Comparison of ENCODE assay signal across 15 cellular contexts in the genomic region with DNA sequence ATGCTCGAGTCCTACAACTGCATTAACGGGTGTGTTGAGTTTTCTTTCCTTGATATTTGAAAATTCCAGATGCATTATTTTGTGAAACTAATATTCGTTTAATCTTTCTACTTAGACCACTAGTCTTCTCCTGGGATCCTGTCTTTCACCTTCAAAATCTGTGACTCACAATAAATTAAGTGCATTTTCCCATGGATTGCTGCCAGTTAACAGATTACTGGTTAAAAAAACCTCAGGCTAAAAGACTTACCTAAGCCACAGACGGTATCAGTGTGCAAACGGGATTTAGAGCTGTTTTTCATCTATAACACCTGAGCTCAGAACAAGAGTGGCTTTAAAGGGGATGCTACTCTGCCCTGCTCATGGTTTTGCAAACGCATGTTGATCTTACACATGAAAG. TPM values are rescaled to one million over a fixed set of nuclear protein-coding genes. Genes with fewer than 3 reads are reported as not detected.
DNase-seq lines count a peak whose midpoint lies in the region; ATAC-seq and TF ChIP-seq lines count a peak whose summit lies in the region.
"Had no signal": no experiment of that assay in that cellular context is flagged by ENCODE, and none has a peak within 500 bp of the region (broad histone marks: within the 10 kb centered on the region; RNA-seq: fewer than 3 reads in every experiment).

No MANE protein-coding gene starts in this region.

- H3K9me2 ChIP-seq in SK-N-SH: no peaks in the 10 kb centered on the region
- H3K9me2 ChIP-seq in PC-3 (replicated peaks; ENCODE audit: low read length): no peaks in the 10 kb centered on the region
- H3K9me2 ChIP-seq in OCI-LY7 (ENCODE audit: insufficient read depth, low read length): no peaks in the 10 kb centered on the region

- H3K9ac ChIP-seq in SK-N-SH (no peak overlapping the region), PC-3 (ENCODE audit: low read length) (no peak overlapping the region)
- H3K9ac ChIP-seq: BLaER1 treated with 17β-estradiol and CSF1 and Interleukin-3, amounts not matched to agents 10 nM and 100 nM had no signal

- H3K36me3 ChIP-seq in SK-N-SH (replicated peaks in 1 of 2; ENCODE audit: control insufficient read depth in 1 of 2, insufficient read depth in 2 of 2, low read length in 1 of 2) (peaks cover 46 to 47% of the 10 kb centered on the region in 2 experiments), PC-3 (ENCODE audit: low read depth, low read length) (peaks cover 3% of the 10 kb centered on the region; the same call in 1 of the 2 replicates), kidney epithelial cell (ENCODE audit: control insufficient read depth, insufficient read depth, low read length) (no peaks in the 10 kb centered on the region), WERI-Rb-1 (peaks cover 57% of the 10 kb centered on the region), OCI-LY7 (ENCODE audit: insufficient read depth, low read length) (no peaks in the 10 kb centered on the region)

- H3K27me3 ChIP-seq in SK-N-SH (ENCODE audit: insufficient read depth) (no peaks in the 10 kb centered on the region), PC-3 (ENCODE audit: low read length) (no peaks in the 10 kb centered on the region), kidney epithelial cell (ENCODE audit: control insufficient read depth, insufficient read depth, low read length) (no peaks in the 10 kb centered on the region), WERI-Rb-1 (ENCODE audit: insufficient read depth, low read depth, severe bottlenecking) (no peaks in the 10 kb centered on the region)
- H3K27me3 ChIP-seq: BLaER1 treated with 17β-estradiol and CSF1 and Interleukin-3, amounts not matched to agents 10 nM and 100 nM had no signal

- CTCF ChIA-PET in SK-N-SH (lab: Yijun Ruan, JAX) (interaction anchor here (1.2 to 1.7 kb wide), 2 partner anchors 14 to 18 kb away, joined by 3 to 10 read pairs; no protein-coding TSS in a partner anchor), PC-3 (lab: Charles Lee) (no interaction called here), OCI-LY7 (lab: Charles Lee; ENCODE audit: unreplicated experiment) (interaction anchor here (0.6 kb wide), 1 partner anchor 76 kb away, joined by 3 read pairs; no protein-coding TSS in a partner anchor)

- H4K20me1 ChIP-seq in SK-N-SH (ENCODE audit: insufficient read depth) (no peaks in the 10 kb centered on the region), PC-3 (ENCODE audit: low read length) (no peaks in the 10 kb centered on the region), OCI-LY7 (ENCODE audit: insufficient read depth, low read length) (no peaks in the 10 kb centered on the region)
- H4K20me1 ChIP-seq: BLaER1 treated with 17β-estradiol and CSF1 and Interleukin-3, amounts not matched to agents 10 nM and 100 nM had no signal

- no peak for ATAC-seq in SK-N-SH treated with all-trans-retinoic acid at 6 μM for 48 hours
- no peak for ATAC-seq in PC-3

- peaks cover 5% of the 10 kb centered on the region for H3F3A ChIP-seq in SK-N-SH (replicated peaks; ENCODE audit: insufficient read depth)
- no peaks in the 10 kb centered on the region for H3F3A ChIP-seq in PC-3 (ENCODE audit: low read length, unreplicated experiment)

- POLR2A ChIA-PET in SK-N-SH (lab: Yijun Ruan, JAX): no interaction called here
- POLR2A ChIA-PET in PC-3 (lab: Charles Lee; ENCODE audit: unreplicated experiment): no interaction called here
- POLR2A ChIA-PET in OCI-LY7 (lab: Charles Lee): no interaction called here

- no peaks in the 10 kb centered on the region for H3K27me3 Mint-ChIP-seq in immature natural killer cell (ENCODE audit: low read depth in 3 of 3)
- H3K27me3 Mint-ChIP-seq: CD4-positive, CD25-positive, alpha-beta regulatory T cell had no signal

- H3K79me2 ChIP-seq in SK-N-SH (ENCODE audit: insufficient read depth) (no peaks in the 10 kb centered on the region), PC-3 (ENCODE audit: low read length) (no peaks in the 10 kb centered on the region), OCI-LY7 (ENCODE audit: insufficient read depth, low read depth, low read length) (no peaks in the 10 kb centered on the region)

- peaks cover 16 to 20% of the 10 kb centered on the region in 2 donors for H3K4me1 Mint-ChIP-seq in immature natural killer cell

- H3K4me2 ChIP-seq in SK-N-SH (no peak overlapping the region), PC-3 (ENCODE audit: low read length) (no peak overlapping the region), OCI-LY7 (ENCODE audit: low read length) (no peak overlapping the region)
- H3K4me2 ChIP-seq: BLaER1 treated with 17β-estradiol and CSF1 and Interleukin-3, amounts not matched to agents 10 nM and 100 nM had no signal

- no TSS peak for BruUV-seq in PC-3 (replicated peaks; lab: Mats Ljungman, UMichigan)
- no TSS peak for BruUV-seq in OCI-LY7 (replicated peaks; lab: Mats Ljungman, UMichigan)

- no peak for TF ChIP-seq RAD21 in SK-N-SH (IDR thresholded peaks at IDR 0.05; ENCODE audit: low read length)

- no peak overlapping the region for H3K27ac Mint-ChIP-seq in immature natural killer cell
- H3K27ac Mint-ChIP-seq: HFFc6 had no signal

- no peak for TF ChIP-seq CTCF in SK-N-SH (IDR thresholded peaks at IDR 0.05)
- TF ChIP-seq CTCF in PC-3 (conservative IDR thresholded peaks at IDR 0.05; ENCODE audit: low read depth, low read length): no peak
- TF ChIP-seq CTCF in kidney epithelial cell (IDR thresholded peaks at IDR 0.05; ENCODE audit: insufficient read depth, low read length, poor library complexity, severe bottlenecking): no peak
- TF ChIP-seq CTCF in WERI-Rb-1 (IDR thresholded peaks at IDR 0.05; ENCODE audit: low read depth, low read length): no peak
- no peak for TF ChIP-seq CTCF in OCI-LY7 (conservative IDR thresholded peaks at IDR 0.05; ENCODE audit: low read length)

- H3K4me3 ChIP-seq in SK-N-SH (ENCODE audit: low read depth in 2 of 2, low read length in 1 of 2) (no peak overlapping the region), PC-3 (ENCODE audit: low read length) (no peak overlapping the region), kidney epithelial cell (ENCODE audit: low read depth, low read length) (no peak overlapping the region), WERI-Rb-1 (ENCODE audit: low read depth, low read length) (no peak overlapping the region), OCI-LY7 (ENCODE audit: low read depth, low read length, poor library complexity, severe bottlenecking) (no peak overlapping the region)
- H3K4me3 ChIP-seq: BLaER1 treated with 17β-estradiol and CSF1 and Interleukin-3, amounts not matched to agents 10 nM and 100 nM had no signal

- H3K4me1 ChIP-seq in SK-N-SH (ENCODE audit: control insufficient read depth in 1 of 2, insufficient read depth in 2 of 2, low read depth in 1 of 2, low read length in 1 of 2) (peaks cover 0 to 4% of the 10 kb centered on the region in 2 experiments; a peak in 1 of 4 replicates), PC-3 (ENCODE audit: insufficient read depth, low read length) (no peaks in the 10 kb centered on the region), OCI-LY7 (ENCODE audit: insufficient read depth, low read length, poor library complexity, severe bottlenecking) (no peaks in the 10 kb centered on the region)

- TF ChIP-seq EP300 in SK-N-SH (IDR thresholded peaks at IDR 0.05; ENCODE audit: borderline replicate concordance in 1 of 2, low read depth in 1 of 2, low read length in 1 of 2): no peak

- DNase-seq in SK-N-SH: no peak
- peak; percentile 7 for DNase-seq in PC-3
- peak; percentile 14 for DNase-seq in kidney epithelial cell (ENCODE audit: low read depth)
- DNase-seq in SKM-1 (lab: John Stamatoyannopoulos, UW; ENCODE audit: unreplicated experiment): no peak
- DNase-seq in WERI-Rb-1: no peak
- DNase-seq in immature natural killer cell: no peak
- DNase-seq in OCI-LY7 (ENCODE audit: low spot score): no peak
- DNase-seq: ACHN; CD4-positive, CD25-positive, alpha-beta regulatory T cell; DMS 273 treated with DMSO at 0.1 percent for 48 hours; HCEC 1CT; HFFc6 had no signal

- H3K9me3 Mint-ChIP-seq in immature natural killer cell: no peaks in the 10 kb centered on the region
- H3K9me3 Mint-ChIP-seq: CD4-positive, CD25-positive, alpha-beta regulatory T cell; HFFc6 had no signal

- 66% methylated on average over 6 of the region's 6 CpGs for WGBS in SK-N-SH (ENCODE audit: low lambda C conversion rate)

- H3K27ac ChIP-seq in SK-N-SH (ENCODE audit: low read depth in 2 of 2, low read length in 1 of 2) (no peak overlapping the region), PC-3 (ENCODE audit: low read length) (no peak overlapping the region), WERI-Rb-1 (no peak overlapping the region), OCI-LY7 (ENCODE audit: low read depth, low read length, poor library complexity, severe bottlenecking) (no peak overlapping the region)
- H3K27ac ChIP-seq: BLaER1 treated with 17β-estradiol and CSF1 and Interleukin-3, amounts not matched to agents 10 nM and 100 nM; HL-60 had no signal

- no peak overlapping the region for H2AFZ ChIP-seq in SK-N-SH (ENCODE audit: low read depth)
- no peak overlapping the region for H2AFZ ChIP-seq in PC-3 (ENCODE audit: low read length)
- no peak overlapping the region for H2AFZ ChIP-seq in OCI-LY7 (ENCODE audit: low read length)

- intact Hi-C loops in PC-3 (cut with micrococcal nuclease) (no loop called here), OCI-LY7 (cut with micrococcal nuclease; ENCODE audit: unreplicated experiment) (no loop called here)

- H3K4me3 Mint-ChIP-seq in immature natural killer cell: no peak overlapping the region
- H3K4me3 Mint-ChIP-seq: CD4-positive, CD25-positive, alpha-beta regulatory T cell; HFFc6 had no signal

- H3K9me3 ChIP-seq in SK-N-SH (no peaks in the 10 kb centered on the region), PC-3 (ENCODE audit: low read length) (no peaks in the 10 kb centered on the region), WERI-Rb-1 (ENCODE audit: severe bottlenecking) (no peaks in the 10 kb centered on the region), OCI-LY7 (ENCODE audit: low read length) (no peaks in the 10 kb centered on the region)
- H3K9me3 ChIP-seq: BLaER1 treated with 17β-estradiol and CSF1 and Interleukin-3, amounts not matched to agents 10 nM and 100 nM had no signal

- H3K36me3 Mint-ChIP-seq in immature natural killer cell: peaks cover 18 to 57% (median 34%) of the 10 kb centered on the region in 3 donors

TF ChIP-seq in SK-N-SH, 30 proteins besides CTCF, POLR2A, EP300 and RAD21 (continues in another document):
- TF ChIP-seq SIN3A (IDR thresholded peaks at IDR 0.05; ENCODE audit: borderline replicate concordance, low read depth, low read length): no peak

RNA-seq across cellular contexts. Expression of gene FECH, which starts 10.2 kb away (rescaled TPM):
- polyA plus RNA-seq in SK-N-SH (2012; rRNA removed) (44.4 and 45.3 TPM in 2 replicates), immature natural killer cell (10 to 100 TPM; 37.1 to 59.9 (median 41.6) TPM)
- 36.9 and 38.7 TPM in 2 replicates for polyA plus RNA-seq in SK-N-SH (2012; cell fraction: cytosol; rRNA removed)
- polyA plus RNA-seq in SK-N-SH (2012; cell fraction: nucleus; rRNA removed): 21.8 and 27.8 TPM in 2 replicates
- total RNA-seq in PC-3 (2014; rRNA removed) (87.7 and 136 TPM in 2 replicates), kidney epithelial cell (52.9 and 58.3 TPM in 2 replicates), OCI-LY7 (2022) (5.0 and 5.3 TPM in 2 replicates)
- 14.2 and 14.5 TPM in 2 replicates for total RNA-seq in OCI-LY7 (2014; rRNA removed; shearing (Covaris generic))

RNA-seq across cellular contexts. Expression of gene NARS1, which starts 45.3 kb away (rescaled TPM):
- 84.9 and 129 TPM in 2 replicates for polyA plus RNA-seq in SK-N-SH (2012; rRNA removed)
- polyA plus RNA-seq in SK-N-SH (2012; cell fraction: cytosol; rRNA removed): 107 and 119 TPM in 2 replicates
- 101 and 188 TPM in 2 replicates for polyA plus RNA-seq in SK-N-SH (2012; cell fraction: nucleus; rRNA removed)
- total RNA-seq in PC-3 (2014; rRNA removed): 125 and 161 TPM in 2 replicates
- total RNA-seq in kidney epithelial cell: 260 and 320 TPM in 2 replicates
- 10 to 100 TPM; 31.1 to 63.7 (median 59.5) TPM for polyA plus RNA-seq in immature natural killer cell
- total RNA-seq in OCI-LY7 (2014; rRNA removed; shearing (Covaris generic)): 68.7 and 102 TPM in 2 replicates
- total RNA-seq in OCI-LY7 (2022): 77.7 and 83.4 TPM in 2 replicates

Comparison
In these comparisons a context has a peak if more than half of its experiments do, and no peak if none do; other contexts are left out.
1. DNase-seq: peak in PC-3 (single experiment) and kidney epithelial cell (single experiment); none in SK-N-SH (single experiment), SKM-1 (single experiment), WERI-Rb-1 (single experiment), immature natural killer cell (0 of 3) and OCI-LY7 (single experiment).